ENCODE assay signal across 18 cellular contexts in the genomic region with DNA sequence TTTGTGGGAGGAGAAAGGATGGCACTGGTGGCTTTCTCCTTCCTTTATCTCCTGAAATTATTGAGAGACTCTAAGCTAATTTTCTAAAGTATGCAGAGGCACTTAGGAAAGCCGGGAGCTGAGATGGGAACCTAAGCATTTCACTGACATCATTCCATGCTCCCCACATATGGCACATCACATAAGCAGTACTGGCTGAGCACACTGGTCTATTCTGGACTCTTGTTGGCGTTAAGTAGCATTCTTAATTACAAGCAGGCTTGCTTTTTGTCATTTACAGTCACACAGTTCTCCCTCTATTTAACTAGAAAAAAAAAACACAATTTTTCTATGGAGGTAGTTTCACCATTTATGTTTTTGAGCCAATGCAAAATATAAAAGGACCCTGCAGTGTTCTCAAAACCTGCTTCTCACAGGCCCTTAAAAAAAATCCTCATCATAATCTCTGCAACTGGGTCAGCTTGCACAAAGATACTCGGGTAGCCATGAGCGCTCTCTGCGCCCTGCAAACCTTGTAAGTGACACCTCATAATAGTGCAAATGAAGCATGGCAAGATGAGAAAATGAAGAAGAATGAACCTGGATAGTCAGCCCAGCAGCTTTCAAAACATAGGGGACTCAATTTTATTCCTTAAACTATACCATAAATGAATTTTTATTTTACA.
"Had no signal": no experiment of that assay in that cellular context is flagged by ENCODE, and none has a peak within 500 bp of the region (broad histone marks: within the 10 kb centered on the region; RNA-seq: fewer than 3 reads in every experiment).

No MANE protein-coding gene starts in this region.

- H3K4me3 Mint-ChIP-seq: activated CD4-positive, alpha-beta memory T cell treated with anti-CD3 and anti-CD28 coated beads, Interleukin-2, amount 10 ng/mL, durations not matched to agents 7 days and 5 days; activated naive CD8-positive, alpha-beta T cell treated with anti-CD3 and anti-CD28 coated beads for 36 hours; activated T-helper 17 cell treated with anti-CD3 and anti-CD28 coated beads, Interleukin-2, amount 50 U/mL, for 72 hours; neural crest cell; stimulated activated naive CD8-positive, alpha-beta T cell treated with anti-CD3 and anti-CD28 coated beads, Interleukin-15, amount 100 ng/mL, for 72 hours had no signal

- H3K36me3 ChIP-seq: right atrium auricular region had no signal

- H3K27ac ChIP-seq: skin epidermis had no signal

- H3K27me3 ChIP-seq: right atrium auricular region had no signal

- H3K27ac Mint-ChIP-seq: activated CD4-positive, alpha-beta memory T cell treated with anti-CD3 and anti-CD28 coated beads, Interleukin-2, amount 10 ng/mL, durations not matched to agents 7 days and 5 days; activated naive CD8-positive, alpha-beta T cell treated with anti-CD3 and anti-CD28 coated beads for 36 hours; activated T-helper 17 cell treated with anti-CD3 and anti-CD28 coated beads, Interleukin-2, amount 50 U/mL, for 72 hours; progenitor cell of endocrine pancreas; stimulated activated naive CD8-positive, alpha-beta T cell treated with anti-CD3 and anti-CD28 coated beads, Interleukin-15, amount 100 ng/mL, for 72 hours had no signal

- H3K4me1 Mint-ChIP-seq: activated CD4-positive, alpha-beta memory T cell treated with anti-CD3 and anti-CD28 coated beads, Interleukin-2, amount 10 ng/mL, durations not matched to agents 7 days and 5 days; activated naive CD8-positive, alpha-beta T cell treated with anti-CD3 and anti-CD28 coated beads for 36 hours; activated T-helper 17 cell treated with anti-CD3 and anti-CD28 coated beads, Interleukin-2, amount 50 U/mL, for 72 hours; stimulated activated naive CD8-positive, alpha-beta T cell treated with anti-CD3 and anti-CD28 coated beads, Interleukin-15, amount 100 ng/mL, for 72 hours had no signal

- H3K9me3 Mint-ChIP-seq: activated CD4-positive, alpha-beta memory T cell treated with anti-CD3 and anti-CD28 coated beads, Interleukin-2, amount 10 ng/mL, durations not matched to agents 7 days and 5 days; activated naive CD8-positive, alpha-beta T cell treated with anti-CD3 and anti-CD28 coated beads for 36 hours; neural crest cell; stimulated activated naive CD8-positive, alpha-beta T cell treated with anti-CD3 and anti-CD28 coated beads, Interleukin-15, amount 100 ng/mL, for 72 hours had no signal

- H3K4me1 ChIP-seq: right atrium auricular region had no signal

- H3K36me3 Mint-ChIP-seq: activated naive CD8-positive, alpha-beta T cell treated with anti-CD3 and anti-CD28 coated beads for 36 hours had no signal

- H3K4me3 ChIP-seq: right atrium auricular region, skin epidermis had no signal

- H3K9me3 ChIP-seq: right atrium auricular region had no signal

- DNase-seq: activated CD4-positive, alpha-beta memory T cell treated with anti-CD3 and anti-CD28 coated beads, Interleukin-2, amount 10 ng/mL, durations not matched to agents 7 days and 5 days; activated CD4-positive, alpha-beta T cell treated with anti-CD3 and anti-CD28 coated beads for 48 hours; activated CD4-positive, CD25-positive, alpha-beta regulatory T cell; activated naive CD4-positive, alpha-beta T cell; activated naive CD8-positive, alpha-beta T cell treated with anti-CD3 and anti-CD28 coated beads for 36 hours; activated T-cell treated with anti-CD3 and anti-CD28 coated beads, Interleukin-2, amount 50 U/mL, for 1 hour; amniotic stem cell; foreskin melanocyte; stimulated activated CD4-positive, alpha-beta T cell treated with anti-CD3 and anti-CD28 coated beads, Interleukin-15, amount 100 ng/mL, for 24 hours; stimulated activated CD4-positive, alpha-beta T cell treated with anti-CD3 and anti-CD28 coated beads, Interleukin-2, amount 100 ng/mL, for 48 hours; stimulated activated naive CD8-positive, alpha-beta T cell treated with anti-CD3 and anti-CD28 coated beads, Interleukin-15, amount 100 ng/mL, for 72 hours; T1000; trophoblast cell had no signal
